In the genomic region with DNA sequence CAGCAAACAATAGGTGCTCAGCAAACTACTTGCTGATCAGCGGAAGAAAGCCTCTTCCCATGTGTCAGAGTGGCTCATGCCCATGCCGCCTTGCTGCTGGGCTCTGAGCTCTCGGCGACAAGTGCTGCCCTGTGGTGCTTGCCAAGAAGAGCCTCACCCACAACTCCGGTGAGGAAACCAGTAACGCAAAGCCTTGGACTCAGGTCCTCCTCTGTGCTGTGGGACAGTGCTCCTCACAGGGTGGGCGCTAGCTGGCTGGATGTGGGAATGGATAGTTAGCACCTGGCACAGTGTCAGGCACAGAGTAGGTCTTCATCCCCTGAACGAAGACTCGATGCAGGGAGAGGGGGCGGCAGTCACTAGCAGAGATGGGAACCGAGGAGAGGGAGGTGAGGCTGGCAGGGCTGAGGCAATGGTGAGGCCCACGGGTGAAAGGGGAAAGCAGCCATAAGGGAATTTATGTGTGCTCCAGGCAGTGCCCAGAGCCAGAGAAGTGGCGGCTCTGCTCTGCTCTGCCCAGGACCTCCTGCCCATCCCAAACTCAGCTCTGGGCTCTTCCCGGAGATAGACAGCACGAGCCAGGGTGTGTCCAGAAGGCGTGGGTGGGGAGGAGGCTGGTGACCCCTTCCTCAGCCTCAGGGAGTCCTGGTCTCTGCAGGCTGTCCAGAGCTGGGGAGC, we compare ENCODE assay signal across 13 cellular contexts. TPM values are rescaled to one million over a fixed set of nuclear protein-coding genes. Genes with fewer than 3 reads are reported as not detected.
DNase-seq lines count a peak whose midpoint lies in the region; ATAC-seq and TF ChIP-seq lines count a peak whose summit lies in the region.
"Had no signal": no experiment of that assay in that cellular context is flagged by ENCODE, and none has a peak within 500 bp of the region (broad histone marks: within the 10 kb centered on the region; RNA-seq: fewer than 3 reads in every experiment).

No MANE protein-coding gene starts in this region.

- WGBS in ovary, 3 donors = 87 to 90% (median 88%) methylated on average over 16 of the region's 16 CpGs

- H3K4me1 ChIP-seq in NT2/D1 (ENCODE audit: insufficient read depth, insufficient read length) (peaks cover 44% of the 10 kb centered on the region), osteoblast (ENCODE audit: insufficient read depth, low read length) (peaks cover 61% of the 10 kb centered on the region), ovary (ENCODE audit: insufficient read depth) (peaks cover 16% of the 10 kb centered on the region)

- H3K36me3 Mint-ChIP-seq in dendritic cell treated with granulocyte-macrophage colony-stimulating factor and Interleukin-4, amounts not matched to agents 40 ng/mL and 50 ng/mL, for 4 days (ENCODE audit: low read depth) = peaks cover 18% of the 10 kb centered on the region

- H3K4me1 Mint-ChIP-seq in dendritic cell treated with granulocyte-macrophage colony-stimulating factor and Interleukin-4, amounts not matched to agents 40 ng/mL and 50 ng/mL, for 4 days (ENCODE audit: low read depth) = peaks cover 64% of the 10 kb centered on the region

- H3K27ac ChIP-seq in osteoblast (ENCODE audit: low read depth, low read length) (peak overlapping the region; percentile 33), ovary (no peak overlapping the region)
- H3K27ac ChIP-seq: hepatocyte had no signal

- H3K79me2 ChIP-seq in osteoblast (ENCODE audit: insufficient read depth, low read length) = no peaks in the 10 kb centered on the region
- H3K79me2 ChIP-seq: hepatocyte had no signal

- no peaks in the 10 kb centered on the region for H3K9me3 ChIP-seq in NT2/D1 (ENCODE audit: insufficient read depth, low read length)
- H3K9me3 ChIP-seq in osteoblast (ENCODE audit: low read depth, low read length) = no peaks in the 10 kb centered on the region
- no peaks in the 10 kb centered on the region for H3K9me3 ChIP-seq in ovary

- H2AFZ ChIP-seq in osteoblast (ENCODE audit: low read length) = peak overlapping the region; percentile 10
- H2AFZ ChIP-seq: hepatocyte had no signal

- no peak for TF ChIP-seq CTCF in osteoblast (IDR thresholded peaks at IDR 0.05; ENCODE audit: extremely low read depth, low read depth, low read length)
- TF ChIP-seq CTCF in ovary (IDR thresholded peaks at IDR 0.05) = no peak

- intact Hi-C loops in dendritic cell treated with granulocyte-macrophage colony-stimulating factor and Interleukin-4, amounts not matched to agents 40 ng/mL and 50 ng/mL, for 4 days (cut with micrococcal nuclease) = no loop called here
- intact Hi-C loops in ovary (cut with DNase I) = no loop called here

- H3K9ac ChIP-seq in NT2/D1 (ENCODE audit: insufficient read length, low read depth) = peak overlapping the region; percentile 33

- no peak for DNase-seq in NT2/D1 (ENCODE audit: low read depth, low spot score)
- peak; percentile 77 for DNase-seq in osteoblast (ENCODE audit: insufficient read length, low spot score, missing footprints)
- no peak for DNase-seq in COR-L47 (lab: John Stamatoyannopoulos, UW)
- no peak for DNase-seq in ovary
- DNase-seq: activated CD8-positive, alpha-beta memory T cell treated with anti-CD3 and anti-CD28 coated beads, Interleukin-2, amount 50 U/mL, for 4 hours; Karpas-422; NCI-H446 treated with DMSO at 0.1 percent for 48 hours; SW 1271 had no signal

- H3K27me3 Mint-ChIP-seq in dendritic cell treated with granulocyte-macrophage colony-stimulating factor and Interleukin-4, amounts not matched to agents 40 ng/mL and 50 ng/mL, for 4 days = peaks cover 3% of the 10 kb centered on the region

- peak overlapping the region; percentile 96 for H3K27ac Mint-ChIP-seq in dendritic cell treated with granulocyte-macrophage colony-stimulating factor and Interleukin-4, amounts not matched to agents 40 ng/mL and 50 ng/mL, for 4 days

- peaks cover 7% of the 10 kb centered on the region for H3K27me3 ChIP-seq in NT2/D1 (ENCODE audit: insufficient read depth, insufficient read length)
- no peaks in the 10 kb centered on the region for H3K27me3 ChIP-seq in osteoblast (ENCODE audit: insufficient read depth, low read length)
- no peaks in the 10 kb centered on the region for H3K27me3 ChIP-seq in ovary
- H3K27me3 ChIP-seq: hepatocyte had no signal

- H4K20me1 ChIP-seq in osteoblast (ENCODE audit: insufficient read depth, low read length) = no peaks in the 10 kb centered on the region

- H3K4me3 Mint-ChIP-seq in dendritic cell treated with granulocyte-macrophage colony-stimulating factor and Interleukin-4, amounts not matched to agents 40 ng/mL and 50 ng/mL, for 4 days = peak overlapping the region; percentile 73

- ATAC-seq in GM18861 (IDR thresholded peaks at IDR 0.05; ENCODE audit: unreplicated experiment) = no peak
- no peak for ATAC-seq in GM21619 (IDR thresholded peaks at IDR 0.05; ENCODE audit: unreplicated experiment)

- peaks cover 6% of the 10 kb centered on the region for H3K36me3 ChIP-seq in NT2/D1 (ENCODE audit: insufficient read depth, insufficient read length, low read length)
- H3K36me3 ChIP-seq in osteoblast (ENCODE audit: insufficient read depth, low read length) = no peaks in the 10 kb centered on the region
- H3K36me3 ChIP-seq in ovary = no peaks in the 10 kb centered on the region

- TF ChIP-seq POLR2A in ovary (IDR thresholded peaks at IDR 0.05) = no peak

- no peak for TF ChIP-seq EP300 in ovary (IDR thresholded peaks at IDR 0.05)

- H3K9me3 Mint-ChIP-seq in dendritic cell treated with granulocyte-macrophage colony-stimulating factor and Interleukin-4, amounts not matched to agents 40 ng/mL and 50 ng/mL, for 4 days = no peaks in the 10 kb centered on the region

- H3K4me3 ChIP-seq in GM08714 (ENCODE audit: low read length) (peak overlapping the region; percentile 12; the same call in 1 of the 2 replicates), NT2/D1 (ENCODE audit: insufficient read length, low read depth) (no peak overlapping the region), osteoblast (ENCODE audit: insufficient read depth, low read length) (peak overlapping the region; percentile 30), ovary (no peak overlapping the region)
- H3K4me3 ChIP-seq: hepatocyte had no signal

- H3K4me2 ChIP-seq in osteoblast (ENCODE audit: insufficient read depth, low read length) = peak overlapping the region; percentile 83
- H3K4me2 ChIP-seq: hepatocyte had no signal

RNA-seq across cellular contexts. Expression of gene IQSEC1, which starts 55.7 kb away (rescaled TPM):
- total RNA-seq in osteoblast (22.1 and 28.3 TPM in 2 replicates), ovary (10 to 100 TPM; 22.2 to 55.4 (median 46.0) TPM)
- polyA plus RNA-seq in ovary = 10 to 100 TPM; 20.9 to 27.3 TPM

Comparison
In these comparisons a context has a peak if more than half of its experiments do, and no peak if none do; other contexts are left out.
1. H3K4me3 ChIP-seq: peak in GM08714 (single experiment) and osteoblast (single experiment); none in NT2/D1 (single experiment) and ovary (single experiment).